In the genomic region with DNA sequence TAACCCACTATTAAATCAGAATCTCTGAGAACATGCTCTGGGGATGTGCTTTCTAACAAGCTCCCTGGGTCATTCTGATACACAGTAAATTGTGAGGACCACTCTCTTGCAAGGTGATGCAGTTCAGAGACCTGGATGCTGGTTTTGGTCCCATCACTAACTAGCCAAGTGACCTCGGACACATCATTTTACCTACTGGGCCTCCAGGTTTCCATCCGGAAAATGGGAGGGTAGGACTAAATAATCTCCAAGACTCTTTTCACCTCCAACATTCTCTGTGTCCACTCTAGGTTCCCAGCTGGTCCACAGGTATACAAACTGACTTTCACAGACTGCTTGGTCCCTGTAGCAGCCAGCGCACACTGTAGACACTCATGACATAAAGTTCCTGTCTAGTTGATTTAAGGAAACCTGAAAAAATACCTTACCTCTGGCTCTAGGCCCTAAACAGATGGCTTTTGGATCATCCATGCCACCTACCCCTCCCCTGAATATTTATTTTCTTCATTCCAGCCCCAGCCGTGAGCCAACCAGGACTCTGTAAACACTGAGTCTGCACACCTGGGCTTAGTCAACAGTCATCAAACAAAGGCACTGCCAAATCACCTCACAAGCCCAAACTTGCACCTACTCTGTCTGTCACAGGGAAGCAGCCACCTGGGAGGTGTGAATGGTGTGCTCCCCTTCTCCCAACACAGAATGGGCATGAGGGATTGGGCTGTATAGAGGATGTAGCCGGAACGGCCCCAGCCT, we compare ENCODE assay signal across 11 cellular contexts. TPM values are rescaled to one million over a fixed set of nuclear protein-coding genes. Genes with fewer than 3 reads are reported as not detected.
DNase-seq lines count a peak whose midpoint lies in the region; ATAC-seq and TF ChIP-seq lines count a peak whose summit lies in the region.
"Had no signal": no experiment of that assay in that cellular context is flagged by ENCODE, and none has a peak within 500 bp of the region (broad histone marks: within the 10 kb centered on the region; RNA-seq: fewer than 3 reads in every experiment).

No MANE protein-coding gene starts in this region.

- DNase-seq in heart right ventricle (no peak), left cardiac atrium (no peak), RWPE1 (ENCODE audit: low spot score) (peak; percentile 94), left lung (no peak), upper lobe of right lung (no peak), NOMO-1 treated with dmso at 0.1 percent for 144 hours (lab: John Stamatoyannopoulos, UW; ENCODE audit: unreplicated experiment) (no peak), OCI-M1 (lab: John Stamatoyannopoulos, UW) (no peak), Ammon's horn (ENCODE audit: low spot score) (no peak)
- DNase-seq: activated naive CD8-positive, alpha-beta T cell treated with anti-CD3 and anti-CD28 coated beads, Interleukin-2, amount 10 ng/mL, durations not matched to agents 7 days and 5 days; NCI-H1694 treated with DMSO at 0.1 percent for 48 hours; trophoblast cell had no signal

- peaks cover 37 to 98% (median 84%) of the 10 kb centered on the region in 9 donors for H3K4me1 ChIP-seq in heart right ventricle
- peaks cover 57 to 93% of the 10 kb centered on the region in 2 donors for H3K4me1 ChIP-seq in left lung
- H3K4me1 ChIP-seq in upper lobe of right lung: peaks cover 75% of the 10 kb centered on the region

- no peaks in the 10 kb centered on the region for H3K27me3 ChIP-seq in heart right ventricle
- H3K27me3 ChIP-seq in left lung: no peaks in the 10 kb centered on the region
- no peaks in the 10 kb centered on the region for H3K27me3 ChIP-seq in upper lobe of right lung

- peaks cover 0 to 5% (median 0%) of the 10 kb centered on the region in 9 donors for H3K36me3 ChIP-seq in heart right ventricle
- H3K36me3 ChIP-seq in left lung: no peaks in the 10 kb centered on the region
- no peaks in the 10 kb centered on the region for H3K36me3 ChIP-seq in upper lobe of right lung

- CTCF ChIA-PET in RWPE1 (lab: Yijun Ruan, JAX): interaction anchor here (0.7 kb wide), 1 partner anchor 40 kb away, joined by 3 read pairs; no protein-coding TSS in a partner anchor

- ATAC-seq in heart right ventricle (no peak), left cardiac atrium (no peak), left lung (peak; percentile 28), upper lobe of right lung (peak; percentile 10)

- WGBS in heart right ventricle, 2 donors: 87 to 92% methylated on average over 6 of the region's 6 CpGs

- no peaks in the 10 kb centered on the region for H3K9me3 ChIP-seq in heart right ventricle
- H3K9me3 ChIP-seq in left lung: no peaks in the 10 kb centered on the region
- no peaks in the 10 kb centered on the region for H3K9me3 ChIP-seq in upper lobe of right lung

- TF ChIP-seq CTCF in heart right ventricle (IDR thresholded peaks at IDR 0.05): no peak
- no peak for TF ChIP-seq CTCF in RWPE1 (conservative IDR thresholded peaks at IDR 0.05; ENCODE audit: low read depth)
- no peak for TF ChIP-seq CTCF in left lung (IDR thresholded peaks at IDR 0.05)
- TF ChIP-seq CTCF in upper lobe of right lung (IDR thresholded peaks at IDR 0.05): no peak

- POLR2A ChIA-PET in RWPE1 (lab: Yijun Ruan, JAX; ENCODE audit: low non-redundant PET): interaction anchor here (0.6 kb wide), 1 partner anchor 32 kb away, joined by 3 read pairs; no protein-coding TSS in a partner anchor

- H3K4me3 ChIP-seq in heart right ventricle (no peak overlapping the region), left lung (no peak overlapping the region), upper lobe of right lung (no peak overlapping the region)

- intact Hi-C loops in heart right ventricle (cut with DNase I): no loop called here
- intact Hi-C loops in left cardiac atrium (cut with DNase I): no loop called here
- intact Hi-C loops in left lung (cut with DNase I): no loop called here
- intact Hi-C loops in upper lobe of right lung (cut with DNase I): no loop called here

- peak overlapping the region in 6 of 10 donors; percentile 26 to 96 (median 60) for H3K27ac ChIP-seq in heart right ventricle
- peak overlapping the region; percentile 98 for H3K27ac ChIP-seq in RWPE1
- H3K27ac ChIP-seq in left lung: peak overlapping the region; percentile 91 to 99
- peak overlapping the region; percentile 91 for H3K27ac ChIP-seq in upper lobe of right lung

RNA-seq across cellular contexts. Expression of gene MRPS23, which starts 51.3 kb away (rescaled TPM):
- total RNA-seq in heart right ventricle (100 to 1,000 TPM in 2 of 10 donors, 10 to 100 TPM in 8; 61.2 to 103 (median 75.5) TPM), left cardiac atrium (10 to 100 TPM; 45.2 to 55.8 TPM), left lung (10 to 100 TPM; 39.2 to 39.8 TPM), upper lobe of right lung (36.0 TPM)
- 100 to 1,000 TPM in 1 of 2 donors, 1 to 10 TPM in 1; 9.9 to 132 TPM for polyA plus RNA-seq in heart right ventricle

RNA-seq across cellular contexts. Expression of gene CUEDC1, which starts 54.0 kb away (rescaled TPM):
- total RNA-seq in heart right ventricle (10 to 100 TPM; 38.3 to 65.0 (median 47.2) TPM), left cardiac atrium (10 to 100 TPM; 38.3 to 45.5 TPM), left lung (10 to 100 TPM; 44.1 to 47.3 TPM), upper lobe of right lung (41.9 TPM)
- polyA plus RNA-seq in heart right ventricle: 10 to 100 TPM; 26.9 to 33.1 TPM

Comparison
In these comparisons a context has a peak if more than half of its experiments do, and no peak if none do; other contexts are left out.
1. ATAC-seq: peak in left lung (single experiment) and upper lobe of right lung (single experiment); none in heart right ventricle (0 of 8) and left cardiac atrium (0 of 2).
2. Peak in every context shown above with its lines, with median percentiles within 50 percentile points of each other: H3K27ac ChIP-seq.